11 cellular contexts compared by ENCODE assay signal in genomic region chr3:48432411-48433371, GRCh38. TPM values are rescaled to one million over a fixed set of nuclear protein-coding genes. Genes with fewer than 3 reads are reported as not detected.
DNase-seq lines count a peak whose midpoint lies in the region; ATAC-seq, FAIRE-seq and TF ChIP-seq lines count a peak whose summit lies in the region.
"Had no signal": no experiment of that assay in that cellular context is flagged by ENCODE, and none has a peak within 500 bp of the region (broad histone marks: within the 10 kb centered on the region; RNA-seq: fewer than 3 reads in every experiment).

No MANE protein-coding gene starts in this region.

- no TSS peak for BruUV-seq in Panc1 (replicated peaks; lab: Mats Ljungman, UMichigan)

- no peak for TF ChIP-seq POLR2A in GM12892 (IDR thresholded peaks at IDR 0.05; ENCODE audit: low read depth, low read length)

- intact Hi-C loops in Panc1 (cut with micrococcal nuclease; ENCODE audit: unreplicated experiment), result loop anchor here (5.0 kb wide), 1 partner anchor 150 kb away; no protein-coding TSS in a partner anchor

- CTCF ChIA-PET in Panc1 (lab: Charles Lee), result interaction anchor here (0.5 to 1.1 kb wide), 5 partner anchors 24 to 117 kb away, joined by 3 to 8 read pairs (median 4); no protein-coding TSS in a partner anchor

- no peak overlapping the region for H3K4me3 ChIP-seq in Panc1 (ENCODE audit: low read depth in 2 of 2, low read length in 2 of 2)
- no peak overlapping the region for H3K4me3 ChIP-seq in fibroblast of pulmonary artery (replicated peaks; ENCODE audit: low read depth, low read length)
- no peak overlapping the region for H3K4me3 ChIP-seq in small intestine (ENCODE audit: low read depth in 1 of 2, low read length in 2 of 2)
- H3K4me3 ChIP-seq: uterus had no signal

- peak; percentile 62 for TF ChIP-seq CTCF in Panc1 (IDR thresholded peaks at IDR 0.05)
- TF ChIP-seq CTCF in fibroblast of pulmonary artery (IDR thresholded peaks at IDR 0.05; ENCODE audit: low read length, missing control alignments), result peak; percentile 10

- POLR2A ChIA-PET in Panc1 (lab: Charles Lee), result no interaction called here

- H3K4me1 ChIP-seq in Panc1 (ENCODE audit: control insufficient read depth, insufficient read depth, low read length), result peaks cover 4% of the 10 kb centered on the region; the same call in 1 of the 2 replicates
- H3K4me1 ChIP-seq in small intestine (ENCODE audit: control insufficient read depth in 2 of 2, insufficient read depth in 1 of 2, low read depth in 1 of 2, low read length in 1 of 2), result peaks cover 3 to 6% of the 10 kb centered on the region in 2 donors

- H3K27ac ChIP-seq in Panc1 (ENCODE audit: low read length) (no peak overlapping the region), small intestine (ENCODE audit: low read depth in 1 of 2, low read length in 1 of 2) (peak overlapping the region; percentile 75 to 81)

- in situ Hi-C loops in Panc1 (cut with HindIII; ENCODE audit: low pct_unique_long_range_greater_than_20kb, low sequenced_read_pairs), result no loop called here

- H3K9me3 ChIP-seq in Panc1 (ENCODE audit: control insufficient read depth, insufficient read depth, low read depth, low read length) (no peaks in the 10 kb centered on the region), small intestine (ENCODE audit: control insufficient read depth, low read depth) (no peaks in the 10 kb centered on the region)
- H3K9me3 ChIP-seq: uterus had no signal

- H3K27me3 ChIP-seq in Panc1 (ENCODE audit: control insufficient read depth, insufficient read depth, low read length), result no peaks in the 10 kb centered on the region
- H3K27me3 ChIP-seq in small intestine (ENCODE audit: control insufficient read depth in 2 of 2, insufficient read depth in 2 of 2, low read length in 2 of 2), result no peaks in the 10 kb centered on the region
- H3K27me3 ChIP-seq: uterus had no signal

- ATAC-seq in Panc1 (no peak), HG02763 (IDR thresholded peaks at IDR 0.05; ENCODE audit: unreplicated experiment) (no peak), HG03521 (IDR thresholded peaks at IDR 0.05; ENCODE audit: unreplicated experiment) (no peak)

- peak; percentile 23 for DNase-seq in GM12892 (ENCODE audit: insufficient read length)
- no peak for DNase-seq in Panc1 (ENCODE audit: low read depth, low spot score)
- DNase-seq in fibroblast of pulmonary artery (ENCODE audit: low read depth), result no peak
- peak; percentile 65 for DNase-seq in small intestine
- DNase-seq in GM19239 (ENCODE audit: insufficient read length, low spot score), result no peak
- DNase-seq in cerebellar nuclear complex (lab: John Stamatoyannopoulos, UW), result no peak
- DNase-seq: activated T-cell treated with anti-CD3 and anti-CD28 coated beads, Interleukin-2, amount 50 U/mL, for 24 hours; glutamatergic neuron had no signal

- H3K36me3 ChIP-seq in Panc1 (ENCODE audit: control insufficient read depth, insufficient read depth, low read length) (no peaks in the 10 kb centered on the region), small intestine (ENCODE audit: control insufficient read depth in 2 of 2, insufficient read depth in 2 of 2, low read length in 2 of 2) (peaks cover 0 to 2% of the 10 kb centered on the region in 2 donors)
- H3K36me3 ChIP-seq: uterus had no signal

- WGBS in small intestine, 3 donors, result 82 to 87% (median 83%) methylated on average over 16 of the region's 16 CpGs

- FAIRE-seq in GM12892 (lab: Jason Lieb, UNC), result no peak
- FAIRE-seq in small intestine (lab: Jason Lieb, UNC), result no peak
- no peak for FAIRE-seq in GM19239 (lab: Jason Lieb, UNC)

RNA-seq across cellular contexts. Expression of gene PLXNB1, which starts 2.8 kb away (rescaled TPM):
- 10.3 TPM for polyA plus RNA-seq in GM12892 (2012; ENCODE audit: missing spikeins)
- 22.8 TPM for total RNA-seq in Panc1 (2021; ENCODE audit: unreplicated experiment)
- polyA plus RNA-seq in Panc1 (2012; ENCODE audit: insufficient read length), result 35.3 TPM
- polyA plus RNA-seq in small intestine, result 10 to 100 TPM; 56.5 to 61.7 (median 59.1) TPM

RNA-seq across cellular contexts. Expression of gene CCDC51, which starts 7.2 kb away (rescaled TPM):
- polyA plus RNA-seq in GM12892 (2012; ENCODE audit: missing spikeins), result 22.8 TPM
- 11.9 TPM for total RNA-seq in Panc1 (2021; ENCODE audit: unreplicated experiment)
- 14.1 TPM for polyA plus RNA-seq in Panc1 (2012; ENCODE audit: insufficient read length)
- polyA plus RNA-seq in small intestine, result 10 to 100 TPM; 11.1 to 22.6 (median 20.8) TPM

RNA-seq across cellular contexts. Expression of gene TMA7, which starts 7.4 kb away (rescaled TPM):
- polyA plus RNA-seq in GM12892 (2012; ENCODE audit: missing spikeins), result 652 TPM
- 175 TPM for total RNA-seq in Panc1 (2021; ENCODE audit: unreplicated experiment)
- 176 TPM for polyA plus RNA-seq in Panc1 (2012; ENCODE audit: insufficient read length)
- polyA plus RNA-seq in small intestine, result 100 to 1,000 TPM; 431 to 744 (median 617) TPM

RNA-seq across cellular contexts. Expression of gene ATRIP, which starts 13.8 kb away (rescaled TPM):
- 7.4 TPM for polyA plus RNA-seq in GM12892 (2012; ENCODE audit: missing spikeins)
- total RNA-seq in Panc1 (2021; ENCODE audit: unreplicated experiment), result 11.9 TPM
- polyA plus RNA-seq in Panc1 (2012; ENCODE audit: insufficient read length), result 7.6 TPM
- 1 to 10 TPM; 1.1 to 4.8 (median 1.6) TPM for polyA plus RNA-seq in small intestine

Comparison
In these comparisons a context has a peak if more than half of its experiments do, and no peak if none do; other contexts are left out.
1. DNase-seq: peak in GM12892 (single experiment) and small intestine (single experiment); none in Panc1 (single experiment), fibroblast of pulmonary artery (single experiment), GM19239 (single experiment) and cerebellar nuclear complex (0 of 2).